In the genomic region with DNA sequence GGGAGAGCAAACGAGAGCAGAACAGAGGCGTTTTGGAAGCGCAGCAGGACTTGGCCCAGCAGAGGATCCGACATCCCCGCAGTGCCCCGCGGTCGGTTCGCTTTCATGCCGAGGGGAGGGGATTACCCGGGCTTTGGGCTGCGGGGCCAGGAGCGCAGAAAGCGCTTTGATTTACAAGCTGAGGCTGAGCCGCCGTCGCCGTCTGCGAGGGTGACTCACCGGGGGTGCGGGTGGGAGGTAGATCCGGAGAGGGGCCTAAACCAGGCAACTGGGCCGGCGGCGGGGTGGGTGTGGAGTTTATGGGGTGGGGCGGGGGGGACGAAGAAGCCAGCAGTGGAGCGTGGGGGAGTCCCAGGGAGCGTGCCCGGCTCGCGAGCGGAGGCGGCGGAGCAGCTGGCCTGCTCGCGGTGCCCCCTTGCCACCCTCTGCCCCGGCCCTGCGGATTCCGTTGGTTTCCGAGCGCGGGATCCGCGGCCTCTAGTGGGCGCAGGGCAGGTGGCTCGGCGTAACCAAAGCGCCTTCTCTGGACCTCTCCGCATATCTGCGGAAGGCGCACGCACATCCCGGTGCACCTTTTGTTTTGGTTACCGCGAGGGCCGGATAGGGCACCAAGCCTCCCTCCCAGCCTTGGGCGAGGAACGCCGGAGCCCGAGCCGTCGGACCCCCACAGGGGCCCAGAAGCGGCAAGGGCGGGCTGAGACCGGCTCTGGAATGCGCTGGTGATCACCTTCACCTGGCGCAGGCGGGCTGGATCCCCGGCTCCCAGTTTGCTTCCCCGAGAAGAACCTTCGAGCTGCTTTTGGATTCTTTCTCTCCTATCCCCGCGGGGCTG, we compare ENCODE assay signal across 8 cellular contexts. TPM values are rescaled to one million over a fixed set of nuclear protein-coding genes. Genes with fewer than 3 reads are reported as not detected.
A peak's percentile ranks its signal among the peaks of the same experiment; 100 is the strongest.
DNase-seq lines count a peak whose midpoint lies in the region; ATAC-seq lines count a peak whose summit lies in the region.

No MANE protein-coding gene starts in this region.

- ATAC-seq in HG03469 (IDR thresholded peaks at IDR 0.05; ENCODE audit: unreplicated experiment) = no peak
- no peak for ATAC-seq in GM21367 (IDR thresholded peaks at IDR 0.05; ENCODE audit: unreplicated experiment)

- peak; percentile 75 for DNase-seq in EL
- peak; percentile 58 for DNase-seq in LHCN-M2 (ENCODE audit: low read depth)
- peak; percentile 38 to 56 for DNase-seq in activated CD4-positive, alpha-beta T cell treated with anti-CD3 and anti-CD28 coated beads, Interleukin-2, amount 50 U/mL, for 48 hours
- DNase-seq in effector CD4-positive, alpha-beta T cell = peak; percentile 51
- peak; percentile 91 for DNase-seq in mesenteric fat pad (ENCODE audit: low spot score)
- DNase-seq in stimulated activated CD8-positive, alpha-beta memory T cell treated with anti-CD3 and anti-CD28 coated beads, Interleukin-7, amount 100 ng/mL, for 4 hours (ENCODE audit: low read depth in 2 of 2) = peak; percentile 71 to 82

RNA-seq across cellular contexts. Expression of gene SIX4, which starts 2.6 kb away (rescaled TPM):
- 21.7 and 29.2 TPM in 2 replicates for total RNA-seq in LHCN-M2 (2014; rRNA removed)
- 2.9 TPM for polyA plus RNA-seq in LHCN-M2 (2012)
- total RNA-seq in mesenteric fat pad = 1.9 TPM

RNA-seq across cellular contexts. Expression of gene MNAT1, which starts 13.0 kb away (rescaled TPM):
- total RNA-seq in LHCN-M2 (2014; rRNA removed) (56.5 and 77.8 TPM in 2 replicates), mesenteric fat pad (31.8 TPM)
- 33.0 TPM for polyA plus RNA-seq in LHCN-M2 (2012)
